11 cellular contexts compared by ENCODE assay signal in the genomic region with DNA sequence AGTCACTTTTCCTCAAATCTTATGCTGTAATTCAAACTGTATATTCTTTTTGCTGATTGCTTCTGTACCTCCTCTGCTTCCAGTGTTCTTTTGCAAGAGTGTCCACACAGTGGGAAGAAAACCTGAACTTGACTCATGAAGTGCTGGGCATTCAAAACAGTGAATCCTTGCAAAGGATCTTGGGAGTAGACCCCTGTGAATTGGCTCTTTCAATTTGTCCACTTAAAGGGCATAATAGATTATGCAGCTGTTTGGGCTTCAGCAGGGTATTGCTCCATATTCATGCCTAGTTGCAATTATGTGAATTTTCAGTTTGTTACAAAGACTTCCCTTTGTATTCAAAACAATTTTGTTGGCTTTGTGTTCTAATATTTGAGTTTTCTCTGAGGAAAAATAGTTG. TPM values are rescaled to one million over a fixed set of nuclear protein-coding genes. Genes with fewer than 3 reads are reported as not detected.
DNase-seq lines count a peak whose midpoint lies in the region; ATAC-seq and TF ChIP-seq lines count a peak whose summit lies in the region.
"Had no signal": no experiment of that assay in that cellular context is flagged by ENCODE, and none has a peak within 500 bp of the region (broad histone marks: within the 10 kb centered on the region; RNA-seq: fewer than 3 reads in every experiment).

No MANE protein-coding gene starts in this region.

- H3K9me3 ChIP-seq in smooth muscle cell (replicated peaks; ENCODE audit: low read depth): no peaks in the 10 kb centered on the region
- H3K9me3 ChIP-seq: BLaER1, colonic mucosa had no signal

- peak overlapping the region; percentile 47 for H3K4me3 Mint-ChIP-seq in activated naive CD4-positive, alpha-beta T cell treated with anti-CD3 and anti-CD28 coated beads, Interleukin-2, amount 50 U/mL, for 24 hours

- ATAC-seq in GM19395 (IDR thresholded peaks at IDR 0.05; ENCODE audit: unreplicated experiment): no peak

- H3F3A ChIP-seq in smooth muscle cell (ENCODE audit: low read depth): no peaks in the 10 kb centered on the region

- peak overlapping the region; percentile 18 for H3K9ac ChIP-seq in smooth muscle cell (ENCODE audit: low read depth)
- H3K9ac ChIP-seq: BLaER1 had no signal

- H3K4me2 ChIP-seq in smooth muscle cell: no peak overlapping the region

- peak overlapping the region; percentile 72 for H3K27ac Mint-ChIP-seq in activated naive CD4-positive, alpha-beta T cell treated with anti-CD3 and anti-CD28 coated beads, Interleukin-2, amount 50 U/mL, for 24 hours
- H3K27ac Mint-ChIP-seq: T-helper 2 cell treated with Interferon-gamma antibody and Interleukin-4, amounts not matched to agents 5 μg/mL and 100 μg/mL, for 36 hours had no signal

- H3K27me3 Mint-ChIP-seq in activated naive CD4-positive, alpha-beta T cell treated with anti-CD3 and anti-CD28 coated beads, Interleukin-2, amount 50 U/mL, for 24 hours: no peaks in the 10 kb centered on the region

- peaks cover 19% of the 10 kb centered on the region for H3K4me1 ChIP-seq in smooth muscle cell (ENCODE audit: low read depth)

- no peak for TF ChIP-seq CTCF in epithelial cell of esophagus (IDR thresholded peaks at IDR 0.05; ENCODE audit: insufficient read depth, low read depth, low read length, missing control alignments)
- TF ChIP-seq CTCF in smooth muscle cell (IDR thresholded peaks at IDR 0.05; ENCODE audit: borderline replicate concordance, insufficient read depth, poor library complexity, severe bottlenecking): no peak

- no peaks in the 10 kb centered on the region for H3K36me3 ChIP-seq in smooth muscle cell (ENCODE audit: low read depth)
- H3K36me3 ChIP-seq: BLaER1, colonic mucosa had no signal

- peaks cover 72% of the 10 kb centered on the region for H3K4me1 Mint-ChIP-seq in activated naive CD4-positive, alpha-beta T cell treated with anti-CD3 and anti-CD28 coated beads, Interleukin-2, amount 50 U/mL, for 24 hours

- H3K36me3 Mint-ChIP-seq in activated naive CD4-positive, alpha-beta T cell treated with anti-CD3 and anti-CD28 coated beads, Interleukin-2, amount 50 U/mL, for 24 hours: peaks cover 1% of the 10 kb centered on the region

- no peaks in the 10 kb centered on the region for H3K9me3 Mint-ChIP-seq in activated naive CD4-positive, alpha-beta T cell treated with anti-CD3 and anti-CD28 coated beads, Interleukin-2, amount 50 U/mL, for 24 hours
- H3K9me3 Mint-ChIP-seq: T-helper 2 cell treated with Interferon-gamma antibody and Interleukin-4, amounts not matched to agents 5 μg/mL and 100 μg/mL, for 36 hours had no signal

- H2AFZ ChIP-seq in smooth muscle cell (ENCODE audit: low read depth): no peak overlapping the region

- H3K27ac ChIP-seq in smooth muscle cell (ENCODE audit: low read depth): no peak overlapping the region
- H3K27ac ChIP-seq: BLaER1, colonic mucosa had no signal

- no peak for DNase-seq in activated naive CD4-positive, alpha-beta T cell treated with anti-CD3 and anti-CD28 coated beads, Interleukin-2, amount 50 U/mL, for 16 hours
- peak; percentile 11 for DNase-seq in NCI-H82 treated with DMSO at 0.1 percent for 48 hours (lab: John Stamatoyannopoulos, UW; ENCODE audit: unreplicated experiment)
- peak; percentile 27 for DNase-seq in epithelial cell of esophagus (ENCODE audit: low read depth)
- no peak for DNase-seq in smooth muscle cell (lab: John Stamatoyannopoulos, UW; ENCODE audit: unreplicated experiment)
- DNase-seq in HUDEP-2 (lab: John Stamatoyannopoulos, UW; ENCODE audit: unreplicated experiment in 76 of 76): no peak
- no peak for DNase-seq in NCI-H1092 treated with DMSO at 0.1 percent for 48 hours (lab: John Stamatoyannopoulos, UW)
- DNase-seq: colonic mucosa had no signal

- no peaks in the 10 kb centered on the region for H3K27me3 ChIP-seq in smooth muscle cell (ENCODE audit: low read depth)
- H3K27me3 ChIP-seq: BLaER1, colonic mucosa had no signal

- peaks cover 67% of the 10 kb centered on the region for H4K20me1 ChIP-seq in smooth muscle cell (ENCODE audit: low read depth)

- no peak overlapping the region for H3K4me3 ChIP-seq in epithelial cell of esophagus (ENCODE audit: low read length)
- H3K4me3 ChIP-seq in smooth muscle cell: no peak overlapping the region
- H3K4me3 ChIP-seq: BLaER1, colonic mucosa had no signal

- peaks cover 99% of the 10 kb centered on the region for H3K79me2 ChIP-seq in smooth muscle cell (ENCODE audit: low read depth)

RNA-seq across cellular contexts. Expression of a gene that starts 11.4 kb away (rescaled TPM):
- total RNA-seq in smooth muscle cell: 144 and 165 TPM in 2 replicates
- polyA plus RNA-seq in smooth muscle cell: 78.4 and 81.9 TPM in 2 replicates

Comparison
In these comparisons a context has a peak if more than half of its experiments do, and no peak if none do; other contexts are left out.
1. DNase-seq: peak in NCI-H82 treated with DMSO at 0.1 percent for 48 hours (single experiment) and epithelial cell of esophagus (single experiment); none in activated naive CD4-positive, alpha-beta T cell treated with anti-CD3 and anti-CD28 coated beads, Interleukin-2, amount 50 U/mL, for 16 hours (single experiment), smooth muscle cell (single experiment), HUDEP-2 (0 of 76) and NCI-H1092 treated with DMSO at 0.1 percent for 48 hours (single experiment).